Comparison of ENCODE assay signal across 2 cellular contexts in the genomic region with DNA sequence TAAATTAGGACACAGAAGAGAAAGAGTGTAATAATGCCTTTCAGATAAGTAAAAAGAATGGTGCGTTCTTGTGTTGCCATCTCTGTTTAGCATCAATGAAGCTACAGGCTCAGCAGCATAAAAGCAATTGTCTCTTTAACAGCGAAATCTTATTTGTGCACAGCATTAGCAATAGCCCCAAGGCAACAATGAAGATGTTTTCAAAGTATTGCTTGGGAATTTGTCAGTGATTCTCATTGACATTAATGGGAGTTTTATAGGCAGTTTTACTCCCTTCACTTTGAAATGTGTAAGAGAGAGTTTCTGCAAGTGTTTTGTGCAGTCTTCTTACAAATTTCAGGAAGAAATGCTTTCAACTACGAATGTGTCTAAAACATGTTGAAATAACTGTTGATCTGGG.
TF ChIP-seq lines count a peak whose summit lies in the region.

No MANE protein-coding gene starts in this region.

TF ChIP-seq in GM23338, 12 proteins besides CTCF, POLR2A, EP300 and RAD21:
- no peak for TF ChIP-seq EZH2 (IDR thresholded peaks at IDR 0.05; ENCODE audit: low read depth, unreplicated experiment)
- no peak for TF ChIP-seq CREB1 (CRISPR knock-in tag; IDR thresholded peaks at IDR 0.05; ENCODE audit: low read depth)
- no peak for TF ChIP-seq JUNB (IDR thresholded peaks at IDR 0.05; ENCODE audit: unreplicated experiment)
TF ChIP-seq in GM23338: peak in this region for 0.

TF ChIP-seq in H1, 55 proteins besides CTCF, POLR2A, EP300 and RAD21:
- TF ChIP-seq HDAC2 (IDR thresholded peaks at IDR 0.05; ENCODE audit: borderline replicate concordance in 1 of 2, low read depth in 2 of 2, low read length in 2 of 2) (no peak), NANOG (IDR thresholded peaks at IDR 0.05; ENCODE audit: insufficient read depth, low read depth, low read length, poor library complexity, severe bottlenecking) (no peak)
